ENCODE assay signal across 16 cellular contexts in genomic region chr3:179036626-179037300, GRCh38. TPM values are rescaled to one million over a fixed set of nuclear protein-coding genes. Genes with fewer than 3 reads are reported as not detected.
DNase-seq lines count a peak whose midpoint lies in the region; ATAC-seq and TF ChIP-seq lines count a peak whose summit lies in the region.
"Had no signal": no experiment of that assay in that cellular context is flagged by ENCODE, and none has a peak within 500 bp of the region (broad histone marks: within the 10 kb centered on the region; RNA-seq: fewer than 3 reads in every experiment).

No MANE protein-coding gene starts in this region.

- H4K91ac ChIP-seq in mesenchymal stem cell (ENCODE audit: low read length), result peak overlapping the region; percentile 57

- peaks cover 3% of the 10 kb centered on the region for H3K4me1 Mint-ChIP-seq in stimulated activated naive CD8-positive, alpha-beta T cell treated with anti-CD3 and anti-CD28 coated beads, Interleukin-15, Interleukin-2, amounts not matched to agents 100 ng/mL and 50 ng/mL, for 24 hours (ENCODE audit: low read depth)
- peaks cover 14% of the 10 kb centered on the region for H3K4me1 Mint-ChIP-seq in activated T-helper 1 cell treated with anti-CD3 and anti-CD28 coated beads, Interleukin-12 subunit alpha, Interleukin-12 subunit beta, Interleukin-2, Interleukin-4 antibody, amounts not matched to agents 30 ng/mL and 10 ng/mL and 1 ng/mL, durations not matched to agents 14 hours and 24 hours and 36 hours (ENCODE audit: low read depth)
- H3K4me1 Mint-ChIP-seq: stimulated activated naive CD8-positive, alpha-beta T cell treated with anti-CD3 and anti-CD28 coated beads, Interleukin-15, amount 100 ng/mL, for 72 hours had no signal

- H3K4me3 ChIP-seq in mesenchymal stem cell (ENCODE audit: insufficient read depth in 1 of 2, low read depth in 1 of 2, low read length in 2 of 2), result no peak overlapping the region
- no peak overlapping the region for H3K4me3 ChIP-seq in lower lobe of right lung
- H3K4me3 ChIP-seq in uterus, result no peak overlapping the region
- H3K4me3 ChIP-seq: gastrocnemius medialis, K562 had no signal

- no peaks in the 10 kb centered on the region for H3K27me3 Mint-ChIP-seq in stimulated activated naive CD8-positive, alpha-beta T cell treated with anti-CD3 and anti-CD28 coated beads, Interleukin-15, Interleukin-2, amounts not matched to agents 100 ng/mL and 50 ng/mL, for 24 hours
- no peaks in the 10 kb centered on the region for H3K27me3 Mint-ChIP-seq in activated T-helper 1 cell treated with anti-CD3 and anti-CD28 coated beads, Interleukin-12 subunit alpha, Interleukin-12 subunit beta, Interleukin-2, Interleukin-4 antibody, amounts not matched to agents 30 ng/mL and 10 ng/mL and 1 ng/mL, durations not matched to agents 14 hours and 24 hours and 36 hours (ENCODE audit: insufficient read depth)
- H3K27me3 Mint-ChIP-seq: stimulated activated naive CD8-positive, alpha-beta T cell treated with anti-CD3 and anti-CD28 coated beads, Interleukin-15, amount 100 ng/mL, for 72 hours had no signal

- no peak overlapping the region for H3K4ac ChIP-seq in mesenchymal stem cell (ENCODE audit: low read depth in 1 of 2, low read length in 2 of 2)

- H2BK5ac ChIP-seq in mesenchymal stem cell (ENCODE audit: low read depth, low read length, poor library complexity, severe bottlenecking), result peak overlapping the region; percentile 53

- peak overlapping the region; percentile 58 for H3K4me2 ChIP-seq in mesenchymal stem cell (ENCODE audit: low read length, poor library complexity, severe bottlenecking)

- H4K8ac ChIP-seq in mesenchymal stem cell (ENCODE audit: low read length), result no peak overlapping the region

- no peak overlapping the region for H2BK120ac ChIP-seq in mesenchymal stem cell (ENCODE audit: low read depth, low read length)

- H2AK5ac ChIP-seq in mesenchymal stem cell (ENCODE audit: low read length, severe bottlenecking), result peak overlapping the region; percentile 93

- no peak overlapping the region for H3K23ac ChIP-seq in mesenchymal stem cell (ENCODE audit: low read length in 2 of 2)

- peaks cover 17% of the 10 kb centered on the region for H3K36me3 Mint-ChIP-seq in stimulated activated naive CD8-positive, alpha-beta T cell treated with anti-CD3 and anti-CD28 coated beads, Interleukin-15, Interleukin-2, amounts not matched to agents 100 ng/mL and 50 ng/mL, for 24 hours (ENCODE audit: low read depth)
- peaks cover 9% of the 10 kb centered on the region for H3K36me3 Mint-ChIP-seq in activated T-helper 1 cell treated with anti-CD3 and anti-CD28 coated beads, Interleukin-12 subunit alpha, Interleukin-12 subunit beta, Interleukin-2, Interleukin-4 antibody, amounts not matched to agents 30 ng/mL and 10 ng/mL and 1 ng/mL, durations not matched to agents 14 hours and 24 hours and 36 hours (ENCODE audit: low read depth)

- peak overlapping the region in 1 of 2 experiments; percentile 18 for H3K14ac ChIP-seq in mesenchymal stem cell (ENCODE audit: low read length in 2 of 2)

- peak overlapping the region; percentile 23 to 75 for H3K18ac ChIP-seq in mesenchymal stem cell (ENCODE audit: low read depth in 1 of 2, low read length in 2 of 2)

- TF ChIP-seq POLR2A in uterus (IDR thresholded peaks at IDR 0.05), result no peak

- H3K9me3 Mint-ChIP-seq in stimulated activated naive CD8-positive, alpha-beta T cell treated with anti-CD3 and anti-CD28 coated beads, Interleukin-15, Interleukin-2, amounts not matched to agents 100 ng/mL and 50 ng/mL, for 24 hours, result peaks cover 5% of the 10 kb centered on the region
- no peaks in the 10 kb centered on the region for H3K9me3 Mint-ChIP-seq in activated T-helper 1 cell treated with anti-CD3 and anti-CD28 coated beads, Interleukin-12 subunit alpha, Interleukin-12 subunit beta, Interleukin-2, Interleukin-4 antibody, amounts not matched to agents 30 ng/mL and 10 ng/mL and 1 ng/mL, durations not matched to agents 14 hours and 24 hours and 36 hours
- H3K9me3 Mint-ChIP-seq: stimulated activated naive CD8-positive, alpha-beta T cell treated with anti-CD3 and anti-CD28 coated beads, Interleukin-15, amount 100 ng/mL, for 72 hours had no signal

- DNase-seq in stimulated activated naive CD8-positive, alpha-beta T cell treated with anti-CD3 and anti-CD28 coated beads, Interleukin-15, Interleukin-2, amounts not matched to agents 100 U/mL and 50 U/mL, for 24 hours, result no peak
- no peak for DNase-seq in activated T-helper 1 cell treated with anti-CD3 and anti-CD28 coated beads, Interleukin-12 subunit alpha, Interleukin-12 subunit beta, Interleukin-2, Interleukin-4 antibody, amounts not matched to agents 30 ng/mL and 10 ng/mL and 1 ng/mL, durations not matched to agents 14 hours and 24 hours and 36 hours (ENCODE audit: low spot score)
- DNase-seq in mesenchymal stem cell (peak; percentile 14), lower lobe of right lung (no peak), uterus (no peak)
- DNase-seq: gastrocnemius medialis, NCI-H1105, NCI-H446, small intestine had no signal

- H3K9ac ChIP-seq in mesenchymal stem cell (ENCODE audit: low read length), result no peak overlapping the region

- peaks cover 28 to 40% of the 10 kb centered on the region in 2 experiments for H3K36me3 ChIP-seq in mesenchymal stem cell (ENCODE audit: control insufficient read depth in 1 of 2, insufficient read depth in 2 of 2, low read depth in 1 of 2, low read length in 2 of 2)
- no peaks in the 10 kb centered on the region for H3K36me3 ChIP-seq in lower lobe of right lung
- no peaks in the 10 kb centered on the region for H3K36me3 ChIP-seq in uterus
- H3K36me3 ChIP-seq: gastrocnemius medialis, neutrophil had no signal

- H3K4me1 ChIP-seq in mesenchymal stem cell (ENCODE audit: control insufficient read depth, insufficient read depth, low read depth, low read length) (peaks cover 22% of the 10 kb centered on the region), lower lobe of right lung (no peaks in the 10 kb centered on the region), uterus (peaks cover 0 to 3% of the 10 kb centered on the region in 2 donors)

- H3K27me3 ChIP-seq in mesenchymal stem cell (ENCODE audit: control insufficient read depth in 1 of 2, insufficient read depth in 1 of 2, low read length in 2 of 2) (no peaks in the 10 kb centered on the region), lower lobe of right lung (ENCODE audit: low read depth) (no peaks in the 10 kb centered on the region), uterus (no peaks in the 10 kb centered on the region)
- H3K27me3 ChIP-seq: gastrocnemius medialis, neutrophil had no signal

- no peak for ATAC-seq in stimulated activated naive CD8-positive, alpha-beta T cell treated with anti-CD3 and anti-CD28 coated beads, Interleukin-15, Interleukin-2, amounts not matched to agents 100 U/mL and 50 U/mL, for 24 hours
- no peak for ATAC-seq in lower lobe of right lung
- no peak for ATAC-seq in HG03039 (IDR thresholded peaks at IDR 0.05; ENCODE audit: unreplicated experiment)
- ATAC-seq in GM18870 (IDR thresholded peaks at IDR 0.05; ENCODE audit: unreplicated experiment), result no peak
- ATAC-seq: gastrocnemius medialis, K562 had no signal

- peak overlapping the region; percentile 51 for H3K4me3 Mint-ChIP-seq in stimulated activated naive CD8-positive, alpha-beta T cell treated with anti-CD3 and anti-CD28 coated beads, Interleukin-15, Interleukin-2, amounts not matched to agents 100 ng/mL and 50 ng/mL, for 24 hours
- peak overlapping the region; percentile 69 for H3K4me3 Mint-ChIP-seq in activated T-helper 1 cell treated with anti-CD3 and anti-CD28 coated beads, Interleukin-12 subunit alpha, Interleukin-12 subunit beta, Interleukin-2, Interleukin-4 antibody, amounts not matched to agents 30 ng/mL and 10 ng/mL and 1 ng/mL, durations not matched to agents 14 hours and 24 hours and 36 hours
- H3K4me3 Mint-ChIP-seq: H9 had no signal

- no peaks in the 10 kb centered on the region for H3K9me3 ChIP-seq in mesenchymal stem cell (ENCODE audit: control insufficient read depth, low read length)
- no peaks in the 10 kb centered on the region for H3K9me3 ChIP-seq in lower lobe of right lung
- H3K9me3 ChIP-seq in uterus, result no peaks in the 10 kb centered on the region
- H3K9me3 ChIP-seq: gastrocnemius medialis, neutrophil had no signal

- H2BK12ac ChIP-seq in mesenchymal stem cell (ENCODE audit: low read length in 2 of 2), result peak overlapping the region in 1 of 2 experiments; percentile 73

- no peak for TF ChIP-seq CTCF in lower lobe of right lung (IDR thresholded peaks at IDR 0.05)
- no peak for TF ChIP-seq CTCF in uterus (IDR thresholded peaks at IDR 0.05)

- peak overlapping the region; percentile 67 for H3K27ac Mint-ChIP-seq in stimulated activated naive CD8-positive, alpha-beta T cell treated with anti-CD3 and anti-CD28 coated beads, Interleukin-15, Interleukin-2, amounts not matched to agents 100 ng/mL and 50 ng/mL, for 24 hours
- H3K27ac Mint-ChIP-seq in activated T-helper 1 cell treated with anti-CD3 and anti-CD28 coated beads, Interleukin-12 subunit alpha, Interleukin-12 subunit beta, Interleukin-2, Interleukin-4 antibody, amounts not matched to agents 30 ng/mL and 10 ng/mL and 1 ng/mL, durations not matched to agents 14 hours and 24 hours and 36 hours, result no peak overlapping the region
- H3K27ac Mint-ChIP-seq: H9 had no signal

- no peak overlapping the region for H2AFZ ChIP-seq in mesenchymal stem cell (ENCODE audit: low read depth, low read length)

- H3K27ac ChIP-seq in mesenchymal stem cell (ENCODE audit: low read length, poor library complexity, severe bottlenecking), result peak overlapping the region; percentile 93
- no peak overlapping the region for H3K27ac ChIP-seq in lower lobe of right lung
- H3K27ac ChIP-seq in uterus, result peak overlapping the region in 1 of 2 donors; percentile 16
- H3K27ac ChIP-seq: gastrocnemius medialis, neutrophil had no signal

- no peak overlapping the region for H2BK15ac ChIP-seq in mesenchymal stem cell (ENCODE audit: low read depth, poor library complexity, severe bottlenecking)

- intact Hi-C loops in activated T-helper 1 cell treated with anti-CD3 and anti-CD28 coated beads, Interleukin-12 subunit alpha, Interleukin-12 subunit beta, Interleukin-2, Interleukin-4 antibody, amounts not matched to agents 30 ng/mL and 10 ng/mL and 1 ng/mL, durations not matched to agents 14 hours and 24 hours and 36 hours (cut with micrococcal nuclease), result loop anchor here (2.0 kb wide), 2 partner anchors 16 to 34 kb away; partner anchors contain the start of gene ZMAT3
- intact Hi-C loops in lower lobe of right lung (cut with DNase I) (no loop called here), uterus (cut with DNase I; ENCODE audit: low total_unique reads) (no loop called here)

- 97% methylated on average over 10 of the region's 10 CpGs for WGBS in mesenchymal stem cell

- peaks cover 2% of the 10 kb centered on the region for H3K79me1 ChIP-seq in mesenchymal stem cell (replicated peaks; ENCODE audit: low read length, poor library complexity, severe bottlenecking)

RNA-seq across cellular contexts. Expression of gene ZMAT3, which starts 34.8 kb away (rescaled TPM):
- 16.9 and 17.3 TPM in 2 replicates for total RNA-seq in activated T-helper 1 cell treated with anti-CD3 and anti-CD28 coated beads, Interleukin-12 subunit alpha, Interleukin-12 subunit beta, Interleukin-2, Interleukin-4 antibody, amounts not matched to agents 30 ng/mL and 10 ng/mL and 1 ng/mL, durations not matched to agents 14 hours and 24 hours and 36 hours
- 74.4 TPM for polyA plus RNA-seq in mesenchymal stem cell (2013, experiment 1 of 2)
- 72.6 TPM for polyA plus RNA-seq in mesenchymal stem cell (2013, experiment 2 of 2)
- 20.6 TPM for total RNA-seq in lower lobe of right lung
- total RNA-seq in uterus, result 10 to 100 TPM in 3 of 4 donors, 1 to 10 TPM in 1; 9.4 to 24.4 (median 13.9) TPM
